ENCODE assay signal across 8 cellular contexts in the genomic region with DNA sequence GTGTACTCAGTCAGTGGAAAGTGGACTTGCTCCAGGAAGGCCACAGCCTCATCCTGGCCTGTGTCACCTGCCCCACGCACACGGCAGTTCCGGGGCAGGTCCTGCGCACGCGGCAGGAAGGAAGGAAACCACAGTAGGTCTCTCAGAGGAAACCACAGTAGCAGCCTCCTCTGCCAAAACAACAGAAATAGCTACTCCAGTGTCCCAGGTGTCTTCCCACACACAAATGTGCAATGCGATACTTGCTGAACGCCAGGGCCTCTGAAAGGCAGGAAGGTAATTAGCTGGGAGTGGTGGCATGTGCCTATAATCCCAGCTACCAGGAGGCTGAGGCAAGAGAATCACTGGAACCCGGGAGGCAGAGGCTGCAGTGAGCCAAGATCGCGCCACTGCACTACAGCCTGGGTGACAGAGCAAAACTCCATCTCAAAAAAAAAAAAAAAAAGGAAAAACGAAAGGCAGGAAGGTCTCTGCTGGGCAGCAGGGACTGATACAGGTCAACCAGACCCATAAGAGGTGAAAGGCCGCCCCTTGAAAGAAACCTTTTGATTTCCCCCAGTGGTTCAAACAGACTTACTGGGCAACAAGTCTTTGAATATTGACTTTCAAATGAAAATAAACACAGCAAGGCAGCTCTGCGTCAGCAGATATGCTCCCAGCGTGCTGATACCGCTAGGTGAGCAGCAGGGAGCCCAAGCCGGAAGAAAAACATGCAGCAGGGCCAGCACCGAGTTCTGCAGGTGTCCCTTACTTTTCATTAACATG.
DNase-seq lines count a peak whose midpoint lies in the region; ATAC-seq and TF ChIP-seq lines count a peak whose summit lies in the region.

No MANE protein-coding gene starts in this region.

- ATAC-seq in GM19035 (IDR thresholded peaks at IDR 0.05; ENCODE audit: unreplicated experiment) (peak; percentile 78), HG02973 (IDR thresholded peaks at IDR 0.05; ENCODE audit: unreplicated experiment) (peak; percentile 92), SK-N-SH treated with all-trans-retinoic acid at 6 μM for 48 hours (no peak)

- DNase-seq in T-helper 2 cell (peak in 4 of 5 experiments; percentile 38 to 97 (median 68)), brain pericyte (ENCODE audit: low read depth, low spot score) (peak; percentile 75), SIG-M5 treated with dmso at 0.1 percent for 504 hours (lab: John Stamatoyannopoulos, UW; ENCODE audit: unreplicated experiment) (no peak), putamen (ENCODE audit: low spot score) (no peak)
- peak; percentile 58 for DNase-seq in stimulated activated CD4-positive, alpha-beta T cell treated with anti-CD3 and anti-CD28 coated beads, Interleukin-4, amount 100 ng/mL, for 1 hour

TF ChIP-seq in SK-N-SH treated with all-trans-retinoic acid at 6 μM for 48 hours, 23 proteins besides CTCF, POLR2A, EP300 and RAD21:
- TF ChIP-seq CSDC2 (CRISPR knock-in tag; IDR thresholded peaks at IDR 0.05), result no peak
- no peak for TF ChIP-seq ZC3H10 (CRISPR knock-in tag; IDR thresholded peaks at IDR 0.05)
- TF ChIP-seq CREB5 (CRISPR knock-in tag; IDR thresholded peaks at IDR 0.05; ENCODE audit: low read depth), result no peak
- no peak for TF ChIP-seq ZNF565 (CRISPR knock-in tag; conservative IDR thresholded peaks at IDR 0.05; ENCODE audit: low read depth)
- no peak for TF ChIP-seq TSHZ2 (CRISPR knock-in tag; IDR thresholded peaks at IDR 0.05)
- no peak for TF ChIP-seq OSR1 (CRISPR knock-in tag; IDR thresholded peaks at IDR 0.05)
- no peak for TF ChIP-seq ZFP30 (CRISPR knock-in tag; IDR thresholded peaks at IDR 0.05)
- no peak for TF ChIP-seq ZNF8 (CRISPR knock-in tag; IDR thresholded peaks at IDR 0.05)

Comparison
In these comparisons a context has a peak if more than half of its experiments do, and no peak if none do; other contexts are left out.
1. DNase-seq: peak in T-helper 2 cell (4 of 5), brain pericyte (single experiment) and stimulated activated CD4-positive, alpha-beta T cell treated with anti-CD3 and anti-CD28 coated beads, Interleukin-4, amount 100 ng/mL, for 1 hour (single experiment); none in SIG-M5 treated with dmso at 0.1 percent for 504 hours (single experiment) and putamen (single experiment).